ENCODE assay signal across 8 cellular contexts in genomic region chr15:44066211-44066827, GRCh38.
A peak's percentile ranks its signal among the peaks of the same experiment; 100 is the strongest.
DNase-seq lines count a peak whose midpoint lies in the region; ATAC-seq and TF ChIP-seq lines count a peak whose summit lies in the region.

No MANE protein-coding gene starts in this region.

- ATAC-seq in CD4-positive, CD25-positive, alpha-beta regulatory T cell (ENCODE audit: low read depth in 2 of 2): no peak
- no peak for ATAC-seq in HG03135 (IDR thresholded peaks at IDR 0.05; ENCODE audit: unreplicated experiment)

- no peak overlapping the region for H3K27ac Mint-ChIP-seq in CD4-positive, CD25-positive, alpha-beta regulatory T cell
- H3K27ac Mint-ChIP-seq in nephron progenitor cell: no peak overlapping the region

- no peak for TF ChIP-seq POLR2A in testis (IDR thresholded peaks at IDR 0.05)

- no peaks in the 10 kb centered on the region for H3K4me1 ChIP-seq in CD4-positive, CD25-positive, alpha-beta regulatory T cell (ENCODE audit: control insufficient read depth, insufficient read depth, low read length, poor library complexity, severe bottlenecking)
- H3K4me1 ChIP-seq in testis: no peaks in the 10 kb centered on the region

- no peak overlapping the region for H3K27ac ChIP-seq in CD4-positive, CD25-positive, alpha-beta regulatory T cell (ENCODE audit: insufficient read depth, low read length, poor library complexity, severe bottlenecking)
- no peak overlapping the region for H3K27ac ChIP-seq in HL-60 (replicated peaks)
- no peak overlapping the region for H3K27ac ChIP-seq in testis

- peak; percentile 34 to 77 (median 41) for DNase-seq in CD4-positive, CD25-positive, alpha-beta regulatory T cell
- DNase-seq in HL-60 (ENCODE audit: low read depth in 1 of 2, low spot score in 1 of 2): peak; percentile 5 to 61
- peak; percentile 27 for DNase-seq in NOMO-1 treated with dmso at 0.1 percent for 144 hours (lab: John Stamatoyannopoulos, UW; ENCODE audit: unreplicated experiment)
- peak; percentile 9 to 36 (median 18) for DNase-seq in activated CD8-positive, alpha-beta memory T cell treated with anti-CD3 and anti-CD28 coated beads for 48 hours (ENCODE audit: low read depth in 2 of 3, low spot score in 2 of 3)
- DNase-seq in epithelial cell of proximal tubule (ENCODE audit: low read depth): peak; percentile 29
- DNase-seq in nephron progenitor cell: peak; percentile 58
- peak; percentile 79 for DNase-seq in testis

- H3K9me3 Mint-ChIP-seq in CD4-positive, CD25-positive, alpha-beta regulatory T cell: peaks cover 0 to 1% (median 0%) of the 10 kb centered on the region in 7 donors
- H3K9me3 Mint-ChIP-seq in nephron progenitor cell: no peaks in the 10 kb centered on the region

- no peaks in the 10 kb centered on the region for H3K36me3 ChIP-seq in CD4-positive, CD25-positive, alpha-beta regulatory T cell (ENCODE audit: control insufficient read depth, insufficient read depth, low read length)
- no peaks in the 10 kb centered on the region for H3K36me3 ChIP-seq in testis (ENCODE audit: low read depth, missing control alignments)

- peaks cover 13% of the 10 kb centered on the region for H3K27me3 ChIP-seq in CD4-positive, CD25-positive, alpha-beta regulatory T cell (ENCODE audit: control insufficient read depth, insufficient read depth, low read length)
- no peaks in the 10 kb centered on the region for H3K27me3 ChIP-seq in HL-60 (ENCODE audit: insufficient read depth, poor library complexity, severe bottlenecking)
- no peaks in the 10 kb centered on the region for H3K27me3 ChIP-seq in testis

- no peaks in the 10 kb centered on the region for H3K9me3 ChIP-seq in CD4-positive, CD25-positive, alpha-beta regulatory T cell (ENCODE audit: control insufficient read depth in 2 of 2, low read length in 2 of 2)
- no peaks in the 10 kb centered on the region for H3K9me3 ChIP-seq in testis

- H3K4me3 ChIP-seq in CD4-positive, CD25-positive, alpha-beta regulatory T cell (ENCODE audit: low read depth, low read length): no peak overlapping the region
- H3K4me3 ChIP-seq in HL-60 (replicated peaks; ENCODE audit: insufficient read depth, low read length) (no peak overlapping the region), epithelial cell of proximal tubule (ENCODE audit: low read depth, low read length) (peak overlapping the region; percentile 21), testis (no peak overlapping the region)

- TF ChIP-seq CTCF in HL-60 (IDR thresholded peaks at IDR 0.05; ENCODE audit: insufficient read depth, low read length) (peak; percentile 56), epithelial cell of proximal tubule (conservative IDR thresholded peaks at IDR 0.05; ENCODE audit: low read depth, low read length) (peak; percentile 80), nephron progenitor cell (IDR thresholded peaks at IDR 0.05) (peak; percentile 82), testis (IDR thresholded peaks at IDR 0.05) (peak; percentile 67 to 80 (median 74))

- 46 to 52% methylated on average over 8 of the region's 8 CpGs for WGBS in testis, 2 donors

- intact Hi-C loops in testis (cut with DNase I; ENCODE audit: low total_unique reads): no loop called here

- H3K4me1 Mint-ChIP-seq in CD4-positive, CD25-positive, alpha-beta regulatory T cell: peaks cover 0 to 5% (median 1%) of the 10 kb centered on the region in 4 donors
- H3K4me1 Mint-ChIP-seq in nephron progenitor cell: no peaks in the 10 kb centered on the region

- H3K4me3 Mint-ChIP-seq in CD4-positive, CD25-positive, alpha-beta regulatory T cell: no peak overlapping the region
- H3K4me3 Mint-ChIP-seq in nephron progenitor cell: no peak overlapping the region

- H3K27me3 Mint-ChIP-seq in CD4-positive, CD25-positive, alpha-beta regulatory T cell: peaks cover 21% of the 10 kb centered on the region
- no peaks in the 10 kb centered on the region for H3K27me3 Mint-ChIP-seq in nephron progenitor cell (ENCODE audit: low read depth, poor library complexity)

- no peaks in the 10 kb centered on the region for H3K36me3 Mint-ChIP-seq in CD4-positive, CD25-positive, alpha-beta regulatory T cell
- no peaks in the 10 kb centered on the region for H3K36me3 Mint-ChIP-seq in nephron progenitor cell (ENCODE audit: low read depth)

Comparison
In these comparisons a context has a peak if more than half of its experiments do, and no peak if none do; other contexts are left out.
1. DNase-seq: peak in every context shown above with its lines; median percentile 79 in testis; 58 in nephron progenitor cell; 41 in CD4-positive, CD25-positive, alpha-beta regulatory T cell; 33 in HL-60; 29 in epithelial cell of proximal tubule; 27 in NOMO-1 treated with dmso at 0.1 percent for 144 hours; 18 in activated CD8-positive, alpha-beta memory T cell treated with anti-CD3 and anti-CD28 coated beads for 48 hours.